In the genomic region with DNA sequence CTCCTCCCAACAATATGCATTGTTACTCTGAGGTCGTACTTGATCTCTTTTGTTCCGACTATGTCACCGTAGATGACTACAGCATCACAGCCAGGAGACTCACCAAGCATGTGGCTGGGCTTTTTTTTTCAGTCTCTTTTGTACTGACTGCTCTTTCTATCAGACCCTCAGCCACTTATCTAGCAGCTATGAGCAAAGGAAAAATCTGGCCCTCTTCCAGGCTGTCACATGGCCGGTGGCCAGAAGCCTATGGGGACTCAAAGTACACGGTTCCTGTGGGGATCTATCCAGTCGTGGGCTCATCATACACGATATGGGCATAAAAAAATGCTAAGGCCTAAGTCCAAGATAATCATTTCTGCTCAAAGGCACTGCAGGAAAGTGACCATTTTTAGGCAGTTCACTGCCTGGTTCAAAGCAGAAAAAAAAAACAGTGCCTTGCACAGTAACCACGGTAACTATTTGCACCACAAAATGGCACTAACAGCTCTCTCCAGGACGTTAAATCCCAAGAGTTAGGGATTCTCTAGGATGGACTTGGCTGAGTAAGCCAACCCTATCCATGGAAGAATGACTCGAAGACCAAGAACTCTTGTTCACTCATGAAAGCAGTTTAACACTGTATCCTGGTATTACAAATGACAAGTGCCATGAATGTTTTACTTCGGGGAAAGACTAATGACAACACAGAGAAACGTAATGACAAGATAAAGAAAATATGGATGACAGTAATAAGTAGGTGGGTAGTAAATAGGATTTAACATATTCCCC, we compare ENCODE assay signal across 12 cellular contexts. TPM values are rescaled to one million over a fixed set of nuclear protein-coding genes. Genes with fewer than 3 reads are reported as not detected.
DNase-seq lines count a peak whose midpoint lies in the region; ATAC-seq and TF ChIP-seq lines count a peak whose summit lies in the region.
"Had no signal": no experiment of that assay in that cellular context is flagged by ENCODE, and none has a peak within 500 bp of the region (broad histone marks: within the 10 kb centered on the region; RNA-seq: fewer than 3 reads in every experiment).

No MANE protein-coding gene starts in this region.

- H3K36me3 ChIP-seq in SJCRH30: no peaks in the 10 kb centered on the region
- H3K36me3 ChIP-seq in testis (ENCODE audit: low read depth, missing control alignments): no peaks in the 10 kb centered on the region
- H3K36me3 ChIP-seq in upper lobe of right lung: no peaks in the 10 kb centered on the region
- no peaks in the 10 kb centered on the region for H3K36me3 ChIP-seq in vagina
- H3K36me3 ChIP-seq: HAP-1, neutrophil had no signal

- H3K4me1 ChIP-seq in SJCRH30: no peaks in the 10 kb centered on the region
- no peaks in the 10 kb centered on the region for H3K4me1 ChIP-seq in testis
- no peaks in the 10 kb centered on the region for H3K4me1 ChIP-seq in upper lobe of right lung
- no peaks in the 10 kb centered on the region for H3K4me1 ChIP-seq in vagina
- H3K4me1 ChIP-seq: HAP-1 had no signal

- TF ChIP-seq POLR2A in testis (IDR thresholded peaks at IDR 0.05): no peak
- TF ChIP-seq POLR2A in vagina (IDR thresholded peaks at IDR 0.05): no peak

- intact Hi-C loops in cardiac septum (cut with DNase I): no loop called here
- intact Hi-C loops in testis (cut with DNase I; ENCODE audit: low total_unique reads): no loop called here
- intact Hi-C loops in upper lobe of right lung (cut with DNase I): no loop called here
- intact Hi-C loops in vagina (cut with DNase I): no loop called here

- H3K27ac ChIP-seq in SJCRH30: no peak overlapping the region
- H3K27ac ChIP-seq in testis: no peak overlapping the region
- no peak overlapping the region for H3K27ac ChIP-seq in upper lobe of right lung
- H3K27ac ChIP-seq in vagina: no peak overlapping the region
- H3K27ac ChIP-seq: 22Rv1, neutrophil had no signal

- TF ChIP-seq CTCF in testis (IDR thresholded peaks at IDR 0.05) (no peak), upper lobe of right lung (IDR thresholded peaks at IDR 0.05) (no peak), vagina (IDR thresholded peaks at IDR 0.05) (no peak)

- H3K4me3 ChIP-seq in SJCRH30 (no peak overlapping the region), testis (no peak overlapping the region), upper lobe of right lung (no peak overlapping the region), vagina (no peak overlapping the region)
- H3K4me3 ChIP-seq: HAP-1 had no signal

- H3K27me3 ChIP-seq in SJCRH30 (no peaks in the 10 kb centered on the region), testis (no peaks in the 10 kb centered on the region), upper lobe of right lung (no peaks in the 10 kb centered on the region), vagina (no peaks in the 10 kb centered on the region)
- H3K27me3 ChIP-seq: neutrophil had no signal

- WGBS in testis, 2 donors: 55 to 58% methylated on average over 12 of the region's 12 CpGs

- DNase-seq in DMS 273 (lab: John Stamatoyannopoulos, UW; ENCODE audit: unreplicated experiment) (peak; percentile 30), DMS 273 treated with DMSO at 0.1 percent for 48 hours (lab: John Stamatoyannopoulos, UW) (no peak), SJCRH30 (peak; percentile 6 to 35), cardiac septum (ENCODE audit: low spot score) (peak; percentile 83), testis (peak; percentile 21), upper lobe of right lung (no peak), vagina (ENCODE audit: extremely low spot score in 2 of 2) (no peak)
- DNase-seq: activated naive CD4-positive, alpha-beta T cell treated with anti-CD3 and anti-CD28 coated beads for 36 hours had no signal

- H3K9me3 ChIP-seq in SJCRH30 (replicated peaks): no peaks in the 10 kb centered on the region
- no peaks in the 10 kb centered on the region for H3K9me3 ChIP-seq in testis
- no peaks in the 10 kb centered on the region for H3K9me3 ChIP-seq in upper lobe of right lung
- H3K9me3 ChIP-seq in vagina: no peaks in the 10 kb centered on the region
- H3K9me3 ChIP-seq: HAP-1, neutrophil had no signal

- ATAC-seq in upper lobe of right lung (no peak), GM21515 (IDR thresholded peaks at IDR 0.05; ENCODE audit: unreplicated experiment) (no peak)

RNA-seq across cellular contexts. Expression of a gene that starts 50.3 kb away (rescaled TPM):
- 14.0 and 14.1 TPM in 2 replicates for total RNA-seq in SJCRH30 (2014; rRNA removed; shearing (Covaris generic))
- total RNA-seq in cardiac septum (11.1 TPM), testis (10 to 100 TPM; 21.2 to 26.9 TPM), upper lobe of right lung (17.3 TPM), vagina (12.3 TPM)
- 20.1 TPM for polyA plus RNA-seq in testis (ENCODE audit: insufficient read depth, low read depth, low replicate concordance)

Comparison
In these comparisons a context has a peak if more than half of its experiments do, and no peak if none do; other contexts are left out.
1. DNase-seq: peak in DMS 273 (single experiment), SJCRH30 (2 of 2), cardiac septum (single experiment) and testis (single experiment); none in DMS 273 treated with DMSO at 0.1 percent for 48 hours (single experiment), upper lobe of right lung (single experiment) and vagina (0 of 2).